In the genomic region with DNA sequence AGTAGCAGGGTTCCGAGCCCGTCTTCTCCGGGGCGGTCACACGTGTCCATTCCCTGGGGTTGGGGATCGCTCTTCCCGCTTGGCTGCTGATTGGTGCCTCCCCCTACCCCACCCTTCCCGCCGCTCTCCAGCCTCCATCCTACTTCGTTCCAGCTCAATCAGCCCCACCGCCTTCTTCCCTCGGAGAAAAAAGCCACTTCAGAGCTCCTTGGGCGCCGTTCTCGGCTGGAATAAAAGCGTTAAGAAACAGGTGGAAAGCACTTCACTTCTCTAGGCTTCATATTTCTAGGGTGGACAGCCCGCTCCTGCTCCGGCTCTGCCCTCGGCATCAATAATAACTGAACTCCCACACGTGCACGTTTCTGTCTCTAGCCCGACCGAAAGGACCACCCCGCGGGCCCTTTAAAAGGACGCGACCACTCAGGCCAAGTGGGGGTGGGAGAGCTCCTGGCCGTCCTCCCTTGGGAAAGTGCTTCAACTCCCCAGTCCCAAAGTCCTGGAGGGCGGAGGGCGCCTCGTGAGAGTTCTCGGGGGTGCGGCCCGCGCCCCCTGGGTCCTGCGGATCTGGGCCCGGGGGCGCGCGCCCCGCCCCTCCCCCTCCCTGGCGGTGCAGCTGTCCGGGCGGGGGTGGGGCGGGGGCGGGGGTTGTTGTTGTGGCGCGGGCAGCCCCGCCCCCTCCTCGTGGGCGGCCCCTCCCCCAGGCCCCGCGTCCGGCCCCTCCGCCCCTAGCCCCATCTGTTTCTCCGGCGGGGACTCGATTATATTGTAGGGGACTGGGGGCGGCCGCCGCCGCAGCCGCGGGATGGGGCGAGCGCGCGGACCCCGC, we compare ENCODE assay signal across 8 cellular contexts. TPM values are rescaled to one million over a fixed set of nuclear protein-coding genes. Genes with fewer than 3 reads are reported as not detected.
DNase-seq lines count a peak whose midpoint lies in the region; TF ChIP-seq lines count a peak whose summit lies in the region.

CECR2 (plus strand) TSS at position 734 of the 826 bp plus-strand sequence. CDS start 324 bp downstream, outside the sequence.

- H3K9me3 ChIP-seq in right atrium auricular region (no peaks in the 10 kb centered on the region), trophoblast cell (ENCODE audit: insufficient read depth, low read depth, low read length) (no peaks in the 10 kb centered on the region)

- H3K79me2 ChIP-seq in trophoblast cell (ENCODE audit: control insufficient read depth, insufficient read depth, low read length, poor library complexity): peaks cover 8% of the 10 kb centered on the region

- peak within 1 kb of the TSS; percentile 67 for H2BK12ac ChIP-seq in trophoblast cell (ENCODE audit: low read length)

- intact Hi-C loops in activated T-helper 2 cell treated with anti-CD3 and anti-CD28 coated beads, Interferon-gamma antibody, Interleukin-2, Interleukin-4, amounts not matched to agents 10 μg/mL and 5 μg/mL and 100 μg/mL, durations not matched to agents 14 hours and 24 hours and 36 hours (cut with micrococcal nuclease): no loop called here

- H3K9ac ChIP-seq in trophoblast cell (ENCODE audit: low read length): peak within 1 kb of the TSS; percentile 88

- H3K79me1 ChIP-seq in trophoblast cell (ENCODE audit: low read length): peaks cover 8% of the 10 kb centered on the region

- peak within 1 kb of the TSS; percentile 86 to 87 for H3K27ac ChIP-seq in right atrium auricular region
- H3K27ac ChIP-seq in trophoblast cell (ENCODE audit: low read depth, low read length): peak within 1 kb of the TSS; percentile 79

- H2AK5ac ChIP-seq in trophoblast cell (ENCODE audit: low read length): no peak within 1 kb of the TSS

- peak within 1 kb of the TSS; percentile 70 for H3K14ac ChIP-seq in trophoblast cell (ENCODE audit: low read length)

- peak within 1 kb of the TSS; percentile 64 for H4K12ac ChIP-seq in trophoblast cell (ENCODE audit: low read depth, low read length)

- H3K27me3 ChIP-seq in GM06990 (replicated peaks; ENCODE audit: control insufficient read depth, insufficient read depth, low read length): peaks cover 3% of the 10 kb centered on the region; the same call in 1 of the 2 replicates
- no peaks in the 10 kb centered on the region for H3K27me3 ChIP-seq in right atrium auricular region
- H3K27me3 ChIP-seq in trophoblast cell (ENCODE audit: insufficient read depth, low read length): no peaks in the 10 kb centered on the region

- peak within 1 kb of the TSS; percentile 90 for H2BK5ac ChIP-seq in trophoblast cell (ENCODE audit: low read depth, low read length, poor library complexity)

- H2AFZ ChIP-seq in trophoblast cell (ENCODE audit: insufficient read depth, low read length, poor library complexity): peak within 1 kb of the TSS; percentile 96

- H3K27ac Mint-ChIP-seq in activated T-helper 2 cell treated with anti-CD3 and anti-CD28 coated beads, Interferon-gamma antibody, Interleukin-2, Interleukin-4, amounts not matched to agents 10 μg/mL and 5 μg/mL and 100 μg/mL, durations not matched to agents 14 hours and 24 hours and 36 hours: no peak within 1 kb of the TSS

- H3K27me3 Mint-ChIP-seq in activated T-helper 2 cell treated with anti-CD3 and anti-CD28 coated beads, Interferon-gamma antibody, Interleukin-2, Interleukin-4, amounts not matched to agents 10 μg/mL and 5 μg/mL and 100 μg/mL, durations not matched to agents 14 hours and 24 hours and 36 hours (ENCODE audit: low read depth): peaks cover 59% of the 10 kb centered on the region

- no peaks in the 10 kb centered on the region for H3K9me3 Mint-ChIP-seq in activated T-helper 2 cell treated with anti-CD3 and anti-CD28 coated beads, Interferon-gamma antibody, Interleukin-2, Interleukin-4, amounts not matched to agents 10 μg/mL and 5 μg/mL and 100 μg/mL, durations not matched to agents 14 hours and 24 hours and 36 hours

- H4K91ac ChIP-seq in trophoblast cell (ENCODE audit: low read depth, low read length): peak within 1 kb of the TSS; percentile 89

- peak within 1 kb of the TSS; percentile 82 for H4K8ac ChIP-seq in trophoblast cell (ENCODE audit: low read depth, low read length)

- H3K4me1 ChIP-seq in right atrium auricular region (peaks cover 0 to 12% of the 10 kb centered on the region in 2 donors), trophoblast cell (ENCODE audit: control insufficient read depth in 1 of 2, insufficient read depth in 2 of 2, low read length in 2 of 2) (peaks cover 2 to 7% of the 10 kb centered on the region in 2 experiments)

- DNase-seq in GM06990 (ENCODE audit: extremely low read depth, insufficient read length) (peak; percentile 12), NCI-H187 (lab: John Stamatoyannopoulos, UW) (peak; percentile 55 to 67), right atrium auricular region (ENCODE audit: low spot score) (peak; percentile 61), trophoblast cell (peak in 1 of 2 donors; percentile 27), SIG-M5 (lab: John Stamatoyannopoulos, UW) (no peak), GOT3 (lab: John Stamatoyannopoulos, UW) (no peak)
- DNase-seq in activated T-helper 2 cell treated with anti-CD3 and anti-CD28 coated beads, Interferon-gamma antibody, Interleukin-2, Interleukin-4, amounts not matched to agents 10 μg/mL and 5 μg/mL and 100 μg/mL, durations not matched to agents 14 hours and 24 hours and 36 hours (ENCODE audit: low spot score): no peak
- DNase-seq in effector CD8-positive, alpha-beta T cell (lab: John Stamatoyannopoulos, UW): no peak

- peak within 1 kb of the TSS; percentile 64 for H3K4me3 Mint-ChIP-seq in activated T-helper 2 cell treated with anti-CD3 and anti-CD28 coated beads, Interferon-gamma antibody, Interleukin-2, Interleukin-4, amounts not matched to agents 10 μg/mL and 5 μg/mL and 100 μg/mL, durations not matched to agents 14 hours and 24 hours and 36 hours (ENCODE audit: low read depth)

- H3K4ac ChIP-seq in trophoblast cell (ENCODE audit: low read depth, low read length): peak within 1 kb of the TSS; percentile 80

- H3K18ac ChIP-seq in trophoblast cell (ENCODE audit: low read length): peak within 1 kb of the TSS; percentile 88

- H3K23ac ChIP-seq in trophoblast cell (ENCODE audit: low read length): no peak within 1 kb of the TSS

- TF ChIP-seq CTCF in GM06990 (IDR thresholded peaks at IDR 0.05; ENCODE audit: insufficient read depth, low read length, poor library complexity, severe bottlenecking) (no peak), right atrium auricular region (IDR thresholded peaks at IDR 0.05) (no peak)

- WGBS in trophoblast cell (ENCODE audit: extremely low coverage, insufficient coverage, insufficient read length): no CpG with 5 or more reads among the region's 69 CpGs

- H3K36me3 ChIP-seq in GM06990 (ENCODE audit: control insufficient read depth, insufficient read depth, low read length) (no peaks in the 10 kb centered on the region), right atrium auricular region (no peaks in the 10 kb centered on the region), trophoblast cell (ENCODE audit: control insufficient read depth in 1 of 2, insufficient read depth in 2 of 2, low read length in 2 of 2) (no peaks in the 10 kb centered on the region)

- H3K36me3 Mint-ChIP-seq in activated T-helper 2 cell treated with anti-CD3 and anti-CD28 coated beads, Interferon-gamma antibody, Interleukin-2, Interleukin-4, amounts not matched to agents 10 μg/mL and 5 μg/mL and 100 μg/mL, durations not matched to agents 14 hours and 24 hours and 36 hours (ENCODE audit: low read depth): no peaks in the 10 kb centered on the region

- peak within 1 kb of the TSS; percentile 85 for H2BK120ac ChIP-seq in trophoblast cell (ENCODE audit: insufficient read depth, low read length, poor library complexity)

- H3K4me3 ChIP-seq in GM06990 (replicated peaks; ENCODE audit: low read depth, low read length): peak within 1 kb of the TSS; percentile 41
- H3K4me3 ChIP-seq in right atrium auricular region: peak within 1 kb of the TSS; percentile 77 to 83
- H3K4me3 ChIP-seq in trophoblast cell (ENCODE audit: low read depth, low read length): peak within 1 kb of the TSS; percentile 89

- peak within 1 kb of the TSS; percentile 96 for H3K4me2 ChIP-seq in trophoblast cell (ENCODE audit: low read length)

- H3K4me1 Mint-ChIP-seq in activated T-helper 2 cell treated with anti-CD3 and anti-CD28 coated beads, Interferon-gamma antibody, Interleukin-2, Interleukin-4, amounts not matched to agents 10 μg/mL and 5 μg/mL and 100 μg/mL, durations not matched to agents 14 hours and 24 hours and 36 hours (ENCODE audit: low read depth): peaks cover 18% of the 10 kb centered on the region

RNA-seq across cellular contexts. Expression of gene CECR2, which starts in this region (rescaled TPM):
- not detected in 2 replicates for total RNA-seq in activated T-helper 2 cell treated with anti-CD3 and anti-CD28 coated beads, Interferon-gamma antibody, Interleukin-2, Interleukin-4, amounts not matched to agents 10 μg/mL and 5 μg/mL and 100 μg/mL, durations not matched to agents 14 hours and 24 hours and 36 hours
- 1 to 10 TPM; 4.0 to 4.8 TPM for total RNA-seq in right atrium auricular region
- 4.2 and 4.4 TPM in 2 replicates for polyA plus RNA-seq in trophoblast cell (2013)

Comparison
In these comparisons a context has a peak if more than half of its experiments do, and no peak if none do; other contexts are left out.
1. DNase-seq: peak in GM06990 (single experiment), NCI-H187 (2 of 2) and right atrium auricular region (single experiment); none in activated T-helper 2 cell treated with anti-CD3 and anti-CD28 coated beads, Interferon-gamma antibody, Interleukin-2, Interleukin-4, amounts not matched to agents 10 μg/mL and 5 μg/mL and 100 μg/mL, durations not matched to agents 14 hours and 24 hours and 36 hours (single experiment), effector CD8-positive, alpha-beta T cell (single experiment), SIG-M5 (single experiment) and GOT3 (single experiment).
2. Peak in every context shown above with its lines, with median percentiles within 50 percentile points of each other: H3K4me3 ChIP-seq.